Comparison of ENCODE assay signal across 8 cellular contexts in genomic region chr20:32582659-32583580, GRCh38. TPM values are rescaled to one million over a fixed set of nuclear protein-coding genes. Genes with fewer than 3 reads are reported as not detected.
DNase-seq lines count a peak whose midpoint lies in the region; ATAC-seq, FAIRE-seq and TF ChIP-seq lines count a peak whose summit lies in the region.

No MANE protein-coding gene starts in this region.

- peak overlapping the region; percentile 53 for H3K4ac ChIP-seq in H1 (replicated peaks; ENCODE audit: insufficient read length, low read depth, low read length)

- no peaks in the 10 kb centered on the region for H3K27me3 ChIP-seq in WERI-Rb-1 (ENCODE audit: insufficient read depth, low read depth, severe bottlenecking)
- H3K27me3 ChIP-seq in H1 (replicated peaks in 1 of 4; ENCODE audit: control insufficient read depth in 3 of 4, extremely low read depth in 1 of 4, insufficient read depth in 3 of 4, low read length in 3 of 4): peaks cover 6 to 36% (median 32%) of the 10 kb centered on the region in 4 experiments

- TF ChIP-seq EP300 in H1 (IDR thresholded peaks at IDR 0.05; ENCODE audit: borderline replicate concordance in 1 of 2, low read depth in 2 of 2, low read length in 2 of 2): no peak

- ATAC-seq in Right ventricle myocardium superior (ENCODE audit: poor library complexity) (peak; percentile 50), natural killer cell (peak in 2 of 3 donors; percentile 16 to 18), GM19324 (IDR thresholded peaks at IDR 0.05; ENCODE audit: low FRiP score, unreplicated experiment) (no peak)
- ATAC-seq in activated CD4-positive, CD25-positive, alpha-beta regulatory T cell treated with anti-CD3 and anti-CD28 coated beads, Interleukin-2, amount 50 U/mL, for 24 hours: no peak

- H3K9me3 ChIP-seq in WERI-Rb-1 (ENCODE audit: severe bottlenecking) (no peaks in the 10 kb centered on the region), H1 (ENCODE audit: insufficient read depth in 2 of 2, low read depth in 1 of 2, low read length in 1 of 2) (no peaks in the 10 kb centered on the region)

- H3K4me3 ChIP-seq in WERI-Rb-1 (ENCODE audit: low read depth, low read length) (peak overlapping the region; percentile 57), H1 (ENCODE audit: extremely low read depth in 1 of 4, insufficient read depth in 2 of 4, low read depth in 3 of 4, low read length in 4 of 4) (peak overlapping the region; percentile 38 to 69 (median 48))

- intact Hi-C loops in Right ventricle myocardium superior (cut with DNase I): no loop called here
- intact Hi-C loops in cardiac septum (cut with DNase I): loop anchor here (5.0 kb wide), 1 partner anchor 56 kb away; no protein-coding TSS in a partner anchor
- intact Hi-C loops in natural killer cell (cut with micrococcal nuclease): loop anchor here (5.0 kb wide), 1 partner anchor 46 kb away; no protein-coding TSS in a partner anchor

- H2AFZ ChIP-seq in H1 (ENCODE audit: low read length): no peak overlapping the region

- H3K4me3 Mint-ChIP-seq in natural killer cell: peak overlapping the region; percentile 76

- H4K20me1 ChIP-seq in H1 (replicated peaks in 1 of 2; ENCODE audit: control insufficient read depth in 1 of 2, insufficient read depth in 2 of 2, low read length in 2 of 2): no peaks in the 10 kb centered on the region

- peak overlapping the region in 3 of 4 experiments; percentile 8 to 38 (median 36); a peak in 1 of 7 replicates for H3K9ac ChIP-seq in H1 (replicated peaks in 1 of 4; ENCODE audit: extremely low read depth in 1 of 4, low read depth in 3 of 4, low read length in 3 of 4)

- H3K23ac ChIP-seq in H1 (ENCODE audit: insufficient read length): no peak overlapping the region

- peak overlapping the region; percentile 68 for H4K8ac ChIP-seq in H1 (ENCODE audit: extremely low read depth, insufficient read depth, low read length)

- peaks cover 52 to 70% of the 10 kb centered on the region in 2 donors for H3K4me1 Mint-ChIP-seq in natural killer cell

- no peaks in the 10 kb centered on the region for H3K79me2 ChIP-seq in H1 (ENCODE audit: control insufficient read depth in 1 of 2, insufficient read depth in 2 of 2, low read length in 2 of 2)

- no peak for FAIRE-seq in H1 (lab: Jason Lieb, UNC)

- peaks cover 4% of the 10 kb centered on the region; the same call in 1 of the 2 replicates for H3K36me3 ChIP-seq in WERI-Rb-1
- H3K36me3 ChIP-seq in H1 (ENCODE audit: control insufficient read depth in 2 of 4, insufficient read depth in 4 of 4, low read length in 3 of 4): no peaks in the 10 kb centered on the region

- no peak overlapping the region for H2BK15ac ChIP-seq in H1 (ENCODE audit: low read length)

- H4K91ac ChIP-seq in H1 (replicated peaks; ENCODE audit: insufficient read length, low read length): no peak overlapping the region

- peak overlapping the region; percentile 48 for H3K18ac ChIP-seq in H1 (ENCODE audit: extremely low read depth, low read length)

- no peak overlapping the region for H2AK5ac ChIP-seq in H1 (ENCODE audit: low read depth, low read length)

- DNase-seq in Right ventricle myocardium superior (no peak), cardiac septum (ENCODE audit: low spot score) (no peak), WERI-Rb-1 (peak; percentile 75), H1 (ENCODE audit: low read depth in 1 of 2, low spot score in 2 of 2) (peak in 1 of 2 experiments; percentile 72), natural killer cell (no peak), NOMO-1 treated with dmso at 0.1 percent for 144 hours (lab: John Stamatoyannopoulos, UW; ENCODE audit: unreplicated experiment) (no peak)

- peak overlapping the region; percentile 3; the same call in 1 of the 2 replicates for H2BK12ac ChIP-seq in H1 (ENCODE audit: low read depth, low read length)

- CTCF ChIA-PET in H1 (lab: Charles Lee; ENCODE audit: partially characterized antibody): interaction anchor here (0.9 kb wide), 1 partner anchor 10 kb away, joined by 3 read pairs; no protein-coding TSS in a partner anchor

- H3K9me3 Mint-ChIP-seq in natural killer cell: no peaks in the 10 kb centered on the region

- no peaks in the 10 kb centered on the region for H3K27me3 Mint-ChIP-seq in natural killer cell (ENCODE audit: low read depth in 2 of 2)

- peak overlapping the region; percentile 71 to 74 for H3K4me2 ChIP-seq in H1 (ENCODE audit: insufficient read depth in 1 of 2, low read depth in 2 of 2, low read length in 2 of 2)

- peaks cover 9% of the 10 kb centered on the region; the same call in 1 of the 2 replicates for H3K23me2 ChIP-seq in H1 (ENCODE audit: low read depth, low read length)

- peaks cover 0 to 21% (median 14%) of the 10 kb centered on the region in 4 experiments; a peak in 6 of 7 replicates for H3K4me1 ChIP-seq in H1 (replicated peaks in 1 of 4; ENCODE audit: control insufficient read depth in 3 of 4, insufficient read depth in 4 of 4, low read length in 3 of 4)

- 4% methylated on average over 18 of the region's 91 CpGs; no CpG with 5 or more reads in 1 of the 2 experiments for WGBS in H1 (ENCODE audit: extremely low coverage in 1 of 2, insufficient coverage in 1 of 2, insufficient read length in 1 of 2, insufficient replicate concordance in 2 of 2, low coverage in 1 of 2, low lambda C conversion rate in 2 of 2, missing lambda C conversion rate in 1 of 2), 2 experiments

- H3K56ac ChIP-seq in H1 (replicated peaks; ENCODE audit: insufficient read length, low read depth, low read length): no peak overlapping the region

- no peak for TF ChIP-seq POLR2A in H1 (IDR thresholded peaks at IDR 0.05; ENCODE audit: control extremely low read depth in 1 of 2, low read depth in 2 of 2, low read length in 2 of 2)

- no peak for TF ChIP-seq RAD21 in H1 (IDR thresholded peaks at IDR 0.05 in 1 of 2, conservative IDR thresholded peaks at IDR 0.05 in 1 of 2; ENCODE audit: low read depth in 2 of 2, low read length in 2 of 2)

- H3K27ac Mint-ChIP-seq in natural killer cell: peak overlapping the region; percentile 84 to 91

- H3K36me3 Mint-ChIP-seq in natural killer cell: no peaks in the 10 kb centered on the region

- no peak overlapping the region; the same call in 1 of the 2 replicates for H2BK5ac ChIP-seq in H1 (ENCODE audit: low read depth, low read length)

- peak overlapping the region; percentile 97 for H3K27ac ChIP-seq in WERI-Rb-1
- H3K27ac ChIP-seq in H1 (ENCODE audit: low read depth, low read length): no peak overlapping the region

- no peak overlapping the region for H2BK120ac ChIP-seq in H1 (replicated peaks; ENCODE audit: low read depth, low read length)

- H2BK20ac ChIP-seq in H1 (ENCODE audit: low read length): 0 out of 2 replicates have a peak overlapping the region, but pooled peaks have one; percentile 48

- TF ChIP-seq CTCF in WERI-Rb-1 (IDR thresholded peaks at IDR 0.05; ENCODE audit: low read depth, low read length): no peak
- no peak for TF ChIP-seq CTCF in H1 (IDR thresholded peaks at IDR 0.05; ENCODE audit: control extremely low read depth in 1 of 3, insufficient read depth in 1 of 3, low read depth in 1 of 3, low read length in 3 of 3)
- no peak for TF ChIP-seq CTCF in natural killer cell (IDR thresholded peaks at IDR 0.05)

- peaks cover 2% of the 10 kb centered on the region; the same call in 1 of the 2 replicates for H3K79me1 ChIP-seq in H1 (ENCODE audit: low read depth, low read length)

- POLR2A ChIA-PET in H1 (lab: Charles Lee; ENCODE audit: partially characterized antibody): interaction anchor here (0.7 kb wide), 1 partner anchor 11 kb away, joined by 3 read pairs; no protein-coding TSS in a partner anchor

- H3K14ac ChIP-seq in H1 (ENCODE audit: insufficient read length): no peak overlapping the region

- no peak overlapping the region for H4K5ac ChIP-seq in H1 (ENCODE audit: insufficient read length, low read depth, low read length)

TF ChIP-seq in H1, 55 proteins besides CTCF, POLR2A, EP300 and RAD21:
- peak; percentile 66 for TF ChIP-seq KDM1A (IDR thresholded peaks at IDR 0.05; ENCODE audit: borderline replicate concordance, low read length)
- TF ChIP-seq FOSL1 (IDR thresholded peaks at IDR 0.05; ENCODE audit: insufficient read depth, low read depth, low read length): no peak
- TF ChIP-seq SP4 (IDR thresholded peaks at IDR 0.05; ENCODE audit: low read length): no peak
- no peak for TF ChIP-seq CTBP2 (IDR thresholded peaks at IDR 0.05; ENCODE audit: borderline replicate concordance, insufficient read depth, insufficient read length, low read length)
- TF ChIP-seq ASH2L (IDR thresholded peaks at IDR 0.05; ENCODE audit: low read length): peak; percentile 25
- no peak for TF ChIP-seq BCL11A (IDR thresholded peaks at IDR 0.05; ENCODE audit: low read depth in 2 of 2, low read length in 2 of 2)
- peak; percentile 71 for TF ChIP-seq KDM4A (IDR thresholded peaks at IDR 0.05; ENCODE audit: low read depth, low read length, severe bottlenecking)
- peak; percentile 46; the same call in 1 of the 2 replicates for TF ChIP-seq RBBP5 (IDR thresholded peaks at IDR 0.05; ENCODE audit: borderline replicate concordance, low read depth, low read length)
- TF ChIP-seq SUZ12 (IDR thresholded peaks at IDR 0.05; ENCODE audit: low read length): peak; percentile 26; the same call in 1 of the 2 replicates
- TF ChIP-seq PHF8 (conservative IDR thresholded peaks at IDR 0.05; ENCODE audit: low read depth, low read length): 0 out of 2 replicates have a peak, but pooled peaks have one; percentile 34
- no peak for TF ChIP-seq HDAC6 (IDR thresholded peaks at IDR 0.05; ENCODE audit: low read depth, low read length)
- TF ChIP-seq MAX (IDR thresholded peaks at IDR 0.05): 0 out of 2 replicates have a peak, but pooled peaks have one; percentile 14
- 0 out of 4 replicates have a peak, but pooled peaks of 1 of the 2 experiments have one; percentile 25 for TF ChIP-seq SIN3A (conservative IDR thresholded peaks at IDR 0.05 in 1 of 2, IDR thresholded peaks at IDR 0.05 in 1 of 2; ENCODE audit: low read depth in 1 of 2, low read length in 2 of 2)
TF ChIP-seq in H1: peak in this region for 8.

RNA-seq across cellular contexts. Expression of gene NOL4L, which starts 2.2 kb away (rescaled TPM):
- total RNA-seq in Right ventricle myocardium superior (3.5 TPM), cardiac septum (10.4 TPM), natural killer cell (100 to 1,000 TPM; 101 to 136 (median 114) TPM)
- total RNA-seq in H1 (2021; fragmentation: NEBNext Ultra II Directional; extraction: Animal tissue kit (Norgen Biotek cat#: 25700)): 23.5 and 23.7 TPM in 2 replicates
- 15.3 and 24.9 TPM in 2 replicates for polyA plus RNA-seq in H1 (2011; rRNA removed)
- polyA plus RNA-seq in H1 (2011; cell fraction: cytosol; rRNA removed): 11.7 TPM
- polyA plus RNA-seq in H1 (2011; cell fraction: nucleus; rRNA removed): 37.7 TPM
- 18.6 to 23.1 TPM (median 21.2 TPM) in 4 replicates for polyA plus RNA-seq in H1 (2012, experiment 1 of 2)
- polyA plus RNA-seq in H1 (2012, experiment 2 of 2): 15.5 TPM
- polyA plus RNA-seq in H1 (2013, experiment 1 of 2): 16.7 TPM
- 18.6 TPM for polyA plus RNA-seq in H1 (2013, experiment 2 of 2)
- polyA minus RNA-seq in H1 (2011; rRNA and poly(A)+ RNA removed): 8.1 and 8.9 TPM in 2 replicates
- polyA minus RNA-seq in H1 (2011; cell fraction: cytosol; rRNA and poly(A)+ RNA removed): 14.1 TPM
- 14.4 TPM for polyA minus RNA-seq in H1 (2011; cell fraction: nucleus; rRNA and poly(A)+ RNA removed)

Comparison
In these comparisons a context has a peak if more than half of its experiments do, and no peak if none do; other contexts are left out.
1. ATAC-seq: peak in Right ventricle myocardium superior (single experiment) and natural killer cell (2 of 3); none in GM19324 (single experiment) and activated CD4-positive, CD25-positive, alpha-beta regulatory T cell treated with anti-CD3 and anti-CD28 coated beads, Interleukin-2, amount 50 U/mL, for 24 hours (0 of 2).